Comparison of ENCODE assay signal across 24 cellular contexts in genomic region chr20:53818457-53819177, GRCh38.
"Had no signal": no experiment of that assay in that cellular context is flagged by ENCODE, and none has a peak within 500 bp of the region (broad histone marks: within the 10 kb centered on the region; RNA-seq: fewer than 3 reads in every experiment).

No MANE protein-coding gene starts in this region.

- DNase-seq: activated CD4-positive, alpha-beta memory T cell treated with anti-CD3 and anti-CD28 coated beads, Interleukin-2, amount 10 ng/mL, durations not matched to agents 7 days and 5 days; activated CD4-positive, alpha-beta T cell treated with anti-CD3 and anti-CD28 coated beads for 1 hour; activated CD4-positive, alpha-beta T cell treated with anti-CD3 and anti-CD28 coated beads, Interleukin-2, amount 10 ng/mL, durations not matched to agents 7 days and 5 days; activated naive CD4-positive, alpha-beta T cell; activated T-cell treated with anti-CD3 and anti-CD28 coated beads, Interleukin-2, amount 50 U/mL, for 4 hours; amygdala; caudate nucleus; foreskin keratinocyte; left lung; lower lobe of right lung; mesendoderm; mucosa of descending colon; posterior cingulate gyrus; right cardiac atrium; spleen; stimulated activated naive CD4-positive, alpha-beta T cell; substantia nigra; T-helper 2 cell; uterus had no signal

- H3K9me3 ChIP-seq: lower lobe of right lung, mucosa of descending colon, uterus had no signal

- H3K4me1 ChIP-seq: esophagus muscularis mucosa, left lung, lower lobe of right lung, uterus had no signal

- H3K36me3 Mint-ChIP-seq: type B pancreatic cell had no signal

- H3K36me3 ChIP-seq: esophagus muscularis mucosa, left lung, lower lobe of right lung, spleen, uterus had no signal

- FAIRE-seq: islet of Langerhans had no signal

- H3K9me3 Mint-ChIP-seq: activated CD4-positive, alpha-beta memory T cell treated with anti-CD3 and anti-CD28 coated beads, Interleukin-2, amount 10 ng/mL, durations not matched to agents 7 days and 5 days had no signal

- H3K27me3 ChIP-seq: esophagus muscularis mucosa, foreskin keratinocyte, left lung, spleen, uterus had no signal

- H3K4me3 ChIP-seq: esophagus muscularis mucosa, left lung, lower lobe of right lung, mucosa of descending colon, spleen, uterus had no signal

- H3K27ac ChIP-seq: esophagus muscularis mucosa, left lung, lower lobe of right lung, spleen, uterus had no signal

- H3K27me3 Mint-ChIP-seq: activated CD4-positive, alpha-beta memory T cell treated with anti-CD3 and anti-CD28 coated beads, Interleukin-2, amount 10 ng/mL, durations not matched to agents 7 days and 5 days; activated CD4-positive, alpha-beta T cell treated with anti-CD3 and anti-CD28 coated beads, Interleukin-2, amount 10 ng/mL, durations not matched to agents 7 days and 5 days; type B pancreatic cell had no signal

- ATAC-seq: activated T-cell treated with anti-CD3 and anti-CD28 coated beads, Interleukin-2, amount 50 U/mL, for 4 hours; foreskin keratinocyte; left lung; lower lobe of right lung; mucosa of descending colon; right cardiac atrium had no signal

- H3K27ac Mint-ChIP-seq: activated CD4-positive, alpha-beta memory T cell treated with anti-CD3 and anti-CD28 coated beads, Interleukin-2, amount 10 ng/mL, durations not matched to agents 7 days and 5 days; activated CD4-positive, alpha-beta T cell treated with anti-CD3 and anti-CD28 coated beads, Interleukin-2, amount 10 ng/mL, durations not matched to agents 7 days and 5 days; activated T-helper 2 cell treated with anti-CD3 and anti-CD28 coated beads, Interferon-gamma antibody, Interleukin-2, Interleukin-4, amounts not matched to agents 10 μg/mL and 5 μg/mL and 100 μg/mL, durations not matched to agents 14 hours and 24 hours and 36 hours; nephron; type B pancreatic cell had no signal

- H3K4me3 Mint-ChIP-seq: activated CD4-positive, alpha-beta memory T cell treated with anti-CD3 and anti-CD28 coated beads, Interleukin-2, amount 10 ng/mL, durations not matched to agents 7 days and 5 days; activated CD4-positive, alpha-beta T cell treated with anti-CD3 and anti-CD28 coated beads, Interleukin-2, amount 10 ng/mL, durations not matched to agents 7 days and 5 days; activated T-cell treated with anti-CD3 and anti-CD28 coated beads, Interleukin-2, amount 50 U/mL, for 4 hours; nephron; type B pancreatic cell had no signal
